In the genomic region with DNA sequence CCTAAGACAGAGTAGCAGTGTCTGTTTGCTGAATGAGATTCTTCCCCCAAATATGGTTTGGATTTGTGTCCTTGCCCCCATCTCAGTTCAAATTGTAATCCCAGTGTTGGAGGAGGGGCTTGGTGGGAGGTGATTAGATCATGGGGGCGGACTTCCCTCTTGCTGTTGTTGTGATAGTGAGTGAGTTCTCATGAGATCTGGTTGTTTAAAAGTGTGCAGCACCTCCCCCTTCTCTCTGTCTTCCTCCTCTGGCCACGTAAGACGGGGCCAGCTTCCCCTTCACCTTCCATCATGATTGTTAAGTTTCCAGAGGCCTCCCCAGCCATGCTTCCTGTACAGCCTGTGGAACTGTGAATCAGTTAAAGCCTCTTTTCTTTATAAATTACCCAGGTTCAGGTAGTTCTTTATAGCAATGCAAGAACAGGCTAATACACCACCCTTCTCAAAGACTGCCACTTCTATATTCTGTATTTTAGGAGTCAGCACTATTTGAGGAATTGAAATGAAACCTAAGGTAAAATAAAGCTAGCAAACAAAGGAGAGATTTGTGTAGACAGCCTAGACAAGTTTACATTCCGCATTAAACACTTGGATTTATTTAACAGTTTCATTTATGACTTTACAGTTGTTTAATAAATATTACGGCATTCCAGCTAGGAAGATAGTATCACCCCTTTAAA, we compare ENCODE assay signal across 21 cellular contexts. TPM values are rescaled to one million over a fixed set of nuclear protein-coding genes. Genes with fewer than 3 reads are reported as not detected.
DNase-seq lines count a peak whose midpoint lies in the region; ATAC-seq and TF ChIP-seq lines count a peak whose summit lies in the region.
"Had no signal": no experiment of that assay in that cellular context is flagged by ENCODE, and none has a peak within 500 bp of the region (broad histone marks: within the 10 kb centered on the region; RNA-seq: fewer than 3 reads in every experiment).

No MANE protein-coding gene starts in this region.

- no peak overlapping the region for H4K8ac ChIP-seq in trophoblast cell (ENCODE audit: low read depth, low read length)

- no peak overlapping the region for H4K91ac ChIP-seq in trophoblast cell (ENCODE audit: low read depth, low read length)

- H3K9me3 ChIP-seq in trophoblast cell (ENCODE audit: insufficient read depth, low read depth, low read length) (no peaks in the 10 kb centered on the region), aorta (ENCODE audit: control insufficient read depth, low read length) (no peaks in the 10 kb centered on the region)
- H3K9me3 ChIP-seq: thyroid gland had no signal

- no peaks in the 10 kb centered on the region for H3K36me3 ChIP-seq in trophoblast cell (ENCODE audit: control insufficient read depth in 1 of 2, insufficient read depth in 2 of 2, low read length in 2 of 2)
- H3K36me3 ChIP-seq in aorta (ENCODE audit: control insufficient read depth in 1 of 2, insufficient read depth in 2 of 2, low read length in 1 of 2): no peaks in the 10 kb centered on the region
- H3K36me3 ChIP-seq: thyroid gland had no signal

- H3K9ac ChIP-seq in trophoblast cell (ENCODE audit: low read length): no peak overlapping the region

- TF ChIP-seq CTCF in LNCaP clone FGC (IDR thresholded peaks at IDR 0.05; ENCODE audit: control insufficient read depth, extremely low read depth, insufficient read depth) (no peak), mesothelial cell of epicardium (IDR thresholded peaks at IDR 0.05; ENCODE audit: unreplicated experiment) (no peak)

- H3K79me2 ChIP-seq in trophoblast cell (ENCODE audit: control insufficient read depth, insufficient read depth, low read length, poor library complexity): no peaks in the 10 kb centered on the region

- no peak overlapping the region for H3K4me2 ChIP-seq in trophoblast cell (ENCODE audit: low read length)

- intact Hi-C loops in aorta (cut with DNase I): no loop called here

- DNase-seq in GDM1 (lab: John Stamatoyannopoulos, UW): peak; percentile 54
- peak; percentile 25 for DNase-seq in LNCaP clone FGC (ENCODE audit: low read depth)
- DNase-seq in amniotic epithelial cell (ENCODE audit: low read depth): peak; percentile 9
- no peak for DNase-seq in mesothelial cell of epicardium (ENCODE audit: low spot score in 2 of 2, unreplicated experiment in 2 of 2)
- no peak for DNase-seq in DMS 273 treated with DMSO at 0.1 percent for 48 hours (lab: John Stamatoyannopoulos, UW)
- DNase-seq in trophoblast cell: no peak
- no peak for DNase-seq in aorta
- DNase-seq: activated CD4-positive, alpha-beta T cell treated with anti-CD3 and anti-CD28 coated beads, Interleukin-2, amount 50 U/mL, for 4 hours; activated naive CD4-positive, alpha-beta T cell; amniotic stem cell; caudate nucleus; CD8-positive, alpha-beta memory T cell; kidney glomerular epithelial cell; MM.1S; naive thymus-derived CD4-positive, alpha-beta T cell; SHP77; thyroid gland had no signal

- ATAC-seq in HG03442 (IDR thresholded peaks at IDR 0.05; ENCODE audit: unreplicated experiment) (no peak), aorta (ENCODE audit: low FRiP score) (no peak)
- ATAC-seq: HCT116; naive thymus-derived CD4-positive, alpha-beta T cell; stimulated activated memory B cell treated with anti-CD40 and anti-IgM and Interleukin-4, amounts not matched to agents 10 μg/mL and 1 μg/mL and 100 μg/mL, for 72 hours had no signal

- H3K79me1 ChIP-seq in trophoblast cell (ENCODE audit: low read length): peaks cover 1% of the 10 kb centered on the region

- H3K4me1 Mint-ChIP-seq in mesothelial cell of epicardium: peaks cover 6% of the 10 kb centered on the region
- H3K4me1 Mint-ChIP-seq: CD8-positive, alpha-beta memory T cell; memory B cell had no signal

- peaks cover 7% of the 10 kb centered on the region for H3K36me3 Mint-ChIP-seq in mesothelial cell of epicardium
- H3K36me3 Mint-ChIP-seq: memory B cell; stimulated activated memory B cell treated with anti-CD40 and anti-IgM and Interleukin-4, amounts not matched to agents 10 μg/mL and 1 μg/mL and 100 μg/mL, for 72 hours had no signal

- H3K27ac Mint-ChIP-seq in mesothelial cell of epicardium: peak overlapping the region; percentile 82
- H3K27ac Mint-ChIP-seq: memory B cell; stimulated activated memory B cell treated with anti-CD40 and anti-IgM and Interleukin-4, amounts not matched to agents 10 μg/mL and 1 μg/mL and 100 μg/mL, for 72 hours had no signal

- no peak overlapping the region for H2AK5ac ChIP-seq in trophoblast cell (ENCODE audit: low read length)

- no peaks in the 10 kb centered on the region for H3K9me3 Mint-ChIP-seq in mesothelial cell of epicardium
- H3K9me3 Mint-ChIP-seq: CD8-positive, alpha-beta memory T cell; memory B cell; stimulated activated memory B cell treated with anti-CD40 and anti-IgM and Interleukin-4, amounts not matched to agents 10 μg/mL and 1 μg/mL and 100 μg/mL, for 72 hours had no signal

- no CpG with 5 or more reads among the region's 5 CpGs for WGBS in trophoblast cell (ENCODE audit: extremely low coverage, insufficient coverage, insufficient read length)
- 87 to 89% methylated on average over 5 of the region's 5 CpGs for WGBS in aorta, 2 donors

- no peak overlapping the region for H3K18ac ChIP-seq in trophoblast cell (ENCODE audit: low read length)

- no peak overlapping the region for H2BK120ac ChIP-seq in trophoblast cell (ENCODE audit: insufficient read depth, low read length, poor library complexity)

- no peak overlapping the region for H2AFZ ChIP-seq in trophoblast cell (ENCODE audit: insufficient read depth, low read length, poor library complexity)

- H3K14ac ChIP-seq in trophoblast cell (ENCODE audit: low read length): no peak overlapping the region

- no peaks in the 10 kb centered on the region for H3K27me3 ChIP-seq in trophoblast cell (ENCODE audit: insufficient read depth, low read length)
- H3K27me3 ChIP-seq in aorta (ENCODE audit: control insufficient read depth in 1 of 2, insufficient read depth in 2 of 2, low read length in 1 of 2): no peaks in the 10 kb centered on the region
- H3K27me3 ChIP-seq: thyroid gland had no signal

- H3K4ac ChIP-seq in trophoblast cell (ENCODE audit: low read depth, low read length): no peak overlapping the region

- H3K4me3 ChIP-seq in LNCaP clone FGC (ENCODE audit: low read depth, low read length) (no peak overlapping the region), trophoblast cell (ENCODE audit: low read depth, low read length) (no peak overlapping the region), aorta (ENCODE audit: low read length in 2 of 2) (no peak overlapping the region)
- H3K4me3 ChIP-seq: thyroid gland had no signal

- no peak overlapping the region for H2BK5ac ChIP-seq in trophoblast cell (ENCODE audit: low read depth, low read length, poor library complexity)

- no peak overlapping the region for H4K12ac ChIP-seq in trophoblast cell (ENCODE audit: low read depth, low read length)

- H2BK12ac ChIP-seq in trophoblast cell (ENCODE audit: low read length): no peak overlapping the region

- H3K23ac ChIP-seq in trophoblast cell (ENCODE audit: low read length): no peak overlapping the region

- H3K27me3 Mint-ChIP-seq in mesothelial cell of epicardium (ENCODE audit: low read depth): no peaks in the 10 kb centered on the region
- H3K27me3 Mint-ChIP-seq: memory B cell; naive thymus-derived CD4-positive, alpha-beta T cell; stimulated activated memory B cell treated with anti-CD40 and anti-IgM and Interleukin-4, amounts not matched to agents 10 μg/mL and 1 μg/mL and 100 μg/mL, for 72 hours had no signal

- H3K27ac ChIP-seq in trophoblast cell (ENCODE audit: low read depth, low read length): no peak overlapping the region
- H3K27ac ChIP-seq in aorta (ENCODE audit: low read depth in 1 of 2, low read length in 2 of 2): no peak overlapping the region
- H3K27ac ChIP-seq: thyroid gland had no signal

- H3K4me1 ChIP-seq in trophoblast cell (ENCODE audit: control insufficient read depth in 1 of 2, insufficient read depth in 2 of 2, low read length in 2 of 2) (no peaks in the 10 kb centered on the region), aorta (ENCODE audit: control insufficient read depth in 1 of 2, insufficient read depth in 2 of 2, low read length in 2 of 2) (no peaks in the 10 kb centered on the region)
- H3K4me1 ChIP-seq: thyroid gland had no signal

- H3K4me3 Mint-ChIP-seq in mesothelial cell of epicardium: no peak overlapping the region
- H3K4me3 Mint-ChIP-seq: CD8-positive, alpha-beta memory T cell; memory B cell; naive thymus-derived CD4-positive, alpha-beta T cell; stimulated activated memory B cell treated with anti-CD40 and anti-IgM and Interleukin-4, amounts not matched to agents 10 μg/mL and 1 μg/mL and 100 μg/mL, for 72 hours had no signal

RNA-seq across cellular contexts. Expression of a gene that starts 21.6 kb away (rescaled TPM):
- total RNA-seq in mesothelial cell of epicardium: 5.1 to 6.2 TPM (median 5.5 TPM) in 3 replicates
- 2.7 and 2.9 TPM in 2 replicates for polyA plus RNA-seq in trophoblast cell (2013)
- total RNA-seq in aorta: 1 to 10 TPM; 1.9 to 2.2 TPM
- 1 to 10 TPM; 1.3 to 1.5 TPM for polyA plus RNA-seq in aorta

RNA-seq across cellular contexts. Expression of a gene that starts 22.1 kb away (rescaled TPM):
- total RNA-seq in mesothelial cell of epicardium: 239 to 256 TPM (median 253 TPM) in 3 replicates
- 119 and 122 TPM in 2 replicates for polyA plus RNA-seq in trophoblast cell (2013)
- 100 to 1,000 TPM; 220 to 232 TPM for total RNA-seq in aorta
- 10 to 100 TPM; 22.5 to 25.5 TPM for polyA plus RNA-seq in aorta

Comparison
In these comparisons a context has a peak if more than half of its experiments do, and no peak if none do; other contexts are left out.
1. DNase-seq: peak in GDM1 (single experiment), LNCaP clone FGC (single experiment) and amniotic epithelial cell (single experiment); none in mesothelial cell of epicardium (0 of 2), DMS 273 treated with DMSO at 0.1 percent for 48 hours (single experiment), trophoblast cell (0 of 2) and aorta (0 of 2).